In genomic region chr16:82732461-82732860, GRCh38 we compare ENCODE assay signal across 16 cellular contexts.
"Had no signal": no experiment of that assay in that cellular context is flagged by ENCODE, and none has a peak within 500 bp of the region (broad histone marks: within the 10 kb centered on the region; RNA-seq: fewer than 3 reads in every experiment).

No MANE protein-coding gene starts in this region.

- H3K4me1 ChIP-seq: esophagus squamous epithelium, tibial nerve had no signal

- H3K27me3 ChIP-seq: esophagus squamous epithelium, neutrophil, spleen, testis, tibial nerve had no signal

- H3K27ac ChIP-seq: esophagus squamous epithelium, neutrophil, spleen, testis, tibial nerve had no signal

- DNase-seq: cerebellar nuclear complex; dermis blood vessel endothelial cell; esophagus squamous epithelium; glutamatergic neuron; kidney; left colon; naive thymus-derived CD8-positive, alpha-beta T cell; right cardiac atrium; spleen; stimulated activated CD4-positive, alpha-beta T cell treated with anti-CD3 and anti-CD28 coated beads, Interleukin-15, amount 100 ng/mL, for 24 hours; stimulated activated CD4-positive, alpha-beta T cell treated with anti-CD3 and anti-CD28 coated beads, Interleukin-1b, Interleukin-23, amount 100 ng/mL, for 48 hours; stimulated activated CD4-positive, alpha-beta T cell treated with anti-CD3 and anti-CD28 coated beads, Interleukin-4, amount 100 ng/mL, for 24 hours; testis had no signal

- H3K36me3 ChIP-seq: esophagus squamous epithelium, neutrophil, spleen, tibial nerve had no signal

- H3K4me3 ChIP-seq: esophagus squamous epithelium, spleen, testis, tibial nerve had no signal

- ATAC-seq: left colon; naive thymus-derived CD8-positive, alpha-beta T cell; right cardiac atrium; stimulated activated memory B cell treated with anti-CD40 and anti-IgM and Interleukin-4, amounts not matched to agents 10 μg/mL and 1 μg/mL and 100 μg/mL, for 72 hours had no signal

- H3K9me3 ChIP-seq: neutrophil, testis had no signal
